Comparison of ENCODE assay signal across 9 cellular contexts in the genomic region with DNA sequence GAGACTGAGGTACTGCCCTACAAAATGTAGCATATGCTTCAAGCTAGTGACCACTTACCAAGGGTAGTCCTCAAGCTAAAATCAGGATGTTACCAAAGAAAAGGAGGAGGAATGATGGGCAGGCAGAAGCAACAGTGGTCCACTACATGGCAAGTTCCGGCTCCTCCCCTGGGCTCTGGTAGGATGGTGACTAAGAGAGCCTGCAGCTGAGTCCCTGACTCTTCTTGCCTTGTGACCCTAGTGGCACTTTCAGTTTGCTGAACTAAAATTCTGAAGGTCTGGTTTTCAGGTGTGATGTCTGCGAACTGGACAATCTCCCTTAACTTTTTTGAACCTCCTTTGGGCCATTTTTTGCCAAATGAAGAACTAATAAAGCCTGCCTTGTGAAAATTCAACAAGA.
"Had no signal": no experiment of that assay in that cellular context is flagged by ENCODE, and none has a peak within 500 bp of the region (broad histone marks: within the 10 kb centered on the region; RNA-seq: fewer than 3 reads in every experiment).

No MANE protein-coding gene starts in this region.

- H3K4me1 ChIP-seq: HAP-1 had no signal

- ATAC-seq: HCT116, K562 had no signal

- DNase-seq: GM23248, GOT3, H7, HFFc6, IMR-90, KG1 had no signal

- H3K36me3 ChIP-seq: HAP-1 had no signal

- H3K9ac ChIP-seq: GM23248 had no signal

- H3K4me3 ChIP-seq: GM23248, HAP-1, K562 had no signal

- H3K9me3 ChIP-seq: HAP-1 had no signal

- H2AFZ ChIP-seq: GM23248 had no signal
